Comparison of ENCODE assay signal across 1 cellular context in the genomic region with DNA sequence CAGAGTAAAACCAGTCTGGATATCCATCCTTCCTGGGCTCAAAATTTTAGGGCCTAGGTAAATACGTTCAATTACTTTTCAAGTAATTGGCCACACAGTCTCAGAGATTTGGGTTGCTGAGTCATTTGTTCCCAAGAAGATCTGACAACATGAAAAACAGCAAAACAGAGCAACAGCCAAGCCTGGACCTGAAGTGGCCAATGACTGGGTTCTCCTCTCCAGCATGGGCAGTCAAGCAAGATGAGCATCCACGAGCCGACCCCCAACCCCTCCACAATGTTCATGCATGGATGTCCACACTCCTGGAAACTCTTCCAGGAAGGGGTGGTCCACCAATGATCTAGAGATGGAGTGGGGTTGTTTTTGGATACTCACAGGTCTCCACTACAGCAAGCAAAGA.
A peak's percentile ranks its signal among the peaks of the same experiment; 100 is the strongest.
TF ChIP-seq lines count a peak whose summit lies in the region.

No MANE protein-coding gene starts in this region.

TF ChIP-seq in K562, 482 proteins besides CTCF, POLR2A, EP300 and RAD21 (continued from another document):
- TF ChIP-seq FOXJ2 (tag; IDR thresholded peaks at IDR 0.05), result 0 out of 2 replicates have a peak, but pooled peaks have one; percentile 26
- no peak for TF ChIP-seq CTCFL (IDR thresholded peaks at IDR 0.05; ENCODE audit: borderline replicate concordance, insufficient read depth, low read depth, low read length, poor library complexity, severe bottlenecking)
- TF ChIP-seq L3MBTL2 (IDR thresholded peaks at IDR 0.05), result no peak
- TF ChIP-seq ZNF143 (CRISPR knock-in tag; IDR thresholded peaks at IDR 0.05), result no peak
- no peak for TF ChIP-seq RBFOX2 (IDR thresholded peaks at IDR 0.05; ENCODE audit: low read depth, low read length)
- no peak for TF ChIP-seq ATF7 (IDR thresholded peaks at IDR 0.05)
- no peak for TF ChIP-seq EP400 (IDR thresholded peaks at IDR 0.05)
- TF ChIP-seq IRF2 (CRISPR knock-in tag; IDR thresholded peaks at IDR 0.05), result no peak
- no peak for TF ChIP-seq ZNF280A (IDR thresholded peaks at IDR 0.05; ENCODE audit: low read depth, partially characterized antibody)
- peak in 1 of 2 experiments; percentile 57; a peak in 1 of 4 replicates for TF ChIP-seq FOXK2 (conservative IDR thresholded peaks at IDR 0.05 in 1 of 2, IDR thresholded peaks at IDR 0.05 in 1 of 2; ENCODE audit: low read depth in 2 of 2)
- TF ChIP-seq BCL6 (CRISPR knock-in tag; IDR thresholded peaks at IDR 0.05), result no peak
- no peak for TF ChIP-seq RBM15 (IDR thresholded peaks at IDR 0.05; ENCODE audit: insufficient read depth, low read length)
- TF ChIP-seq NR2F6 (CRISPR knock-in tag; IDR thresholded peaks at IDR 0.05), result no peak
- TF ChIP-seq ZNF3 (CRISPR knock-in tag; IDR thresholded peaks at IDR 0.05), result no peak
- no peak for TF ChIP-seq PTRF (tag; IDR thresholded peaks at IDR 0.05)
- no peak for TF ChIP-seq CHD2 (IDR thresholded peaks at IDR 0.05; ENCODE audit: low read depth, low read length)
- TF ChIP-seq MAFK (IDR thresholded peaks at IDR 0.05; ENCODE audit: low read length), result peak; percentile 69; the same call in 1 of the 2 replicates
- TF ChIP-seq ELF4 (CRISPR knock-in tag; IDR thresholded peaks at IDR 0.05), result no peak
- TF ChIP-seq RCOR1 (IDR thresholded peaks at IDR 0.05; ENCODE audit: borderline replicate concordance in 1 of 2, low read depth in 2 of 2, low read length in 2 of 2), result peak in 1 of 2 experiments; percentile 32; a peak in 1 of 4 replicates
- peak; percentile 83 for TF ChIP-seq C11orf30 (IDR thresholded peaks at IDR 0.05; ENCODE audit: low read depth)
- TF ChIP-seq ZBTB8A (IDR thresholded peaks at IDR 0.05; ENCODE audit: partially characterized antibody), result no peak
- TF ChIP-seq MBD1 (CRISPR knock-in tag; IDR thresholded peaks at IDR 0.05), result no peak
- no peak for TF ChIP-seq NCOA6 (IDR thresholded peaks at IDR 0.05)
- TF ChIP-seq FOXA3 (CRISPR knock-in tag; conservative IDR thresholded peaks at IDR 0.05 in 1 of 2, IDR thresholded peaks at IDR 0.05 in 1 of 2), result peak in 1 of 2 experiments; percentile 32; a peak in 1 of 4 replicates
- TF ChIP-seq ARID3A (IDR thresholded peaks at IDR 0.05; ENCODE audit: borderline replicate concordance, low read depth, low read length), result no peak
- TF ChIP-seq ZNF586 (CRISPR knock-in tag; conservative IDR thresholded peaks at IDR 0.05), result no peak
- no peak for TF ChIP-seq NCOA4 (IDR thresholded peaks at IDR 0.05; ENCODE audit: partially characterized antibody)
- peak; percentile 90 for TF ChIP-seq ZNF316 (IDR thresholded peaks at IDR 0.05)
- TF ChIP-seq, protein P1, sequence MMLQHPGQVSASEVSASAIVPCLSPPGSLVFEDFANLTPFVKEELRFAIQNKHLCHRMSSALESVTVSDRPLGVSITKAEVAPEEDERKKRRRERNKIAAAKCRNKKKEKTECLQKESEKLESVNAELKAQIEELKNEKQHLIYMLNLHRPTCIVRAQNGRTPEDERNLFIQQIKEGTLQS (IDR thresholded peaks at IDR 0.05), result peak; percentile 36; the same call in 1 of the 2 replicates
- TF ChIP-seq, protein P1 (CRISPR knock-in tag; conservative IDR thresholded peaks at IDR 0.05), result no peak
- TF ChIP-seq BRF1 (IDR thresholded peaks at IDR 0.05; ENCODE audit: borderline replicate concordance, extremely low read depth, insufficient read length), result no peak
- TF ChIP-seq ELF1 (tag; IDR thresholded peaks at IDR 0.05), result no peak
- TF ChIP-seq, protein P2, sequence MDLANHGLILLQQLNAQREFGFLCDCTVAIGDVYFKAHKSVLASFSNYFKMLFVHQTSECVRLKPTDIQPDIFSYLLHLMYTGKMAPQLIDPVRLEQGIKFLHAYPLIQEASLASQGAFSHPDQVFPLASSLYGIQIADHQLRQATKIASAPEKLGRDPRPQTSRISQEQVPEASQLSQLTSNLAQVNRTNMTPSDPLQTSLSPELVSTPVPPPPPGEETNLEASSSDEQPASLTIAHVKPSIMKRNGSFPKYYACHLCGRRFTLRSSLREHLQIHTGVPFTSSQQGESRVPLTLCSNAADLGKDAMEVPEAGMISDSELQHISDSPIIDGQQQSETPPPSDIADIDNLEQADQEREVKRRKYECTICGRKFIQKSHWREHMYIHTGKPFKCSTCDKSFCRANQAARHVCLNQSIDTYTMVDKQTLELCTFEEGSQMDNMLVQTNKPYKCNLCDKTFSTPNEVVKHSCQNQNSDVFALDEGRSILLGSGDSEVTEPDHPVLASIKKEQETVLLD (IDR thresholded peaks at IDR 0.05), result no peak
- TF ChIP-seq MAFF (IDR thresholded peaks at IDR 0.05; ENCODE audit: low read length), result peak; percentile 75; the same call in 1 of the 2 replicates
- peak; percentile 26; the same call in 1 of the 2 replicates for TF ChIP-seq EHMT2 (IDR thresholded peaks at IDR 0.05)
- TF ChIP-seq NFIC (IDR thresholded peaks at IDR 0.05), result no peak
- TF ChIP-seq TCF7 (IDR thresholded peaks at IDR 0.05; ENCODE audit: borderline replicate concordance), result no peak
- peak; percentile 59 for TF ChIP-seq FOSL1 (tag; conservative IDR thresholded peaks at IDR 0.05)
- peak; percentile 61 for TF ChIP-seq MEIS2 (IDR thresholded peaks at IDR 0.05; ENCODE audit: partially characterized antibody)
- TF ChIP-seq SMAD2 (IDR thresholded peaks at IDR 0.05; ENCODE audit: low read depth, low read length), result no peak
- no peak for TF ChIP-seq ELK3 (CRISPR knock-in tag; IDR thresholded peaks at IDR 0.05)
- TF ChIP-seq MCM2 (IDR thresholded peaks at IDR 0.05; ENCODE audit: low read depth), result no peak
- peak; percentile 49; the same call in 1 of the 2 replicates for TF ChIP-seq JUND (IDR thresholded peaks at IDR 0.05; ENCODE audit: borderline replicate concordance, low read depth, low read length)
- peak; percentile 54; the same call in 1 of the 3 replicates for TF ChIP-seq JUND (tag; IDR thresholded peaks at IDR 0.05; ENCODE audit: borderline replicate concordance, low read depth, low read length)
- TF ChIP-seq PHF21A (IDR thresholded peaks at IDR 0.05; ENCODE audit: borderline replicate concordance, low read depth), result no peak
- TF ChIP-seq RFX5 (IDR thresholded peaks at IDR 0.05; ENCODE audit: low read depth, low read length), result peak; percentile 77
- TF ChIP-seq ARID1B (IDR thresholded peaks at IDR 0.05), result peak; percentile 43
- no peak for TF ChIP-seq MAZ (CRISPR knock-in tag; conservative IDR thresholded peaks at IDR 0.05 in 1 of 2, IDR thresholded peaks at IDR 0.05 in 1 of 2)
